Comparison of ENCODE assay signal across 9 cellular contexts in the genomic region with DNA sequence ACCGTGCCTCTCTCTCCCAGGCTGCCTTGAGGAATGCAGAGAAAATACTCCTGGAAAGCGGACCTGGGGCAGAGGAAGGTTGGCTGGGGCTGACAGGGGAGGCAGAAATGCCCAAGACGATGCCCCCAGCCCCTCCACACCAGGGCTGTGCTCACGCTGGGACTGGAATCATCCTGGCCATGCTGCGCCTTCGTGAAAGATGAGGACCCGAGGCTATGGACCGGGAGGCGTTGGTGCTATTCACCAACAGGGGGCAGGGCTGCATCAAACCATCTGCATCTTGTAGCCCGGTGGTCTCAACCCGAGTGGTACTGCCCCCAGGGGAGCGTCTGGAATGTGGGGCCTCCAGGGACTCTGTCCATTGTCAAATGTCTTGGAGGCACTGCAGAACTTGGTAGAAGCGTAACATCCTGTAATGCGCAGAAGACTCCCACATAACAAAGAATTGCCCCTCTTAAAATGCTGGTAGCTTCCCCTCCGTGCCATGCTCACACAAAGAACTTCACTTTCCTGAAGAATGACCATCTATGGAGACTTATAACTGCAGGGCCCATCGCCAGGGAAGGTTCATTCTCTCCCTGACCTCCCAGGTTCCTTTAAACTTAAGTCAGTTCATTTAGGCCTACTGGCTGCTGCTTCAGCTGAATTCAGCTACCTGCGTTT.
DNase-seq lines count a peak whose midpoint lies in the region; ATAC-seq, FAIRE-seq and TF ChIP-seq lines count a peak whose summit lies in the region.
"Had no signal": no experiment of that assay in that cellular context is flagged by ENCODE, and none has a peak within 500 bp of the region (broad histone marks: within the 10 kb centered on the region; RNA-seq: fewer than 3 reads in every experiment).

No MANE protein-coding gene starts in this region.

- H3K9ac ChIP-seq in Karpas-422 (ENCODE audit: low read length), result no peak overlapping the region

- H3K4me2 ChIP-seq in Karpas-422 (ENCODE audit: low read depth, low read length, poor library complexity, severe bottlenecking), result no peak overlapping the region

- H3K4me3 ChIP-seq in Karpas-422 (ENCODE audit: low read length), result no peak overlapping the region
- no peak overlapping the region for H3K4me3 ChIP-seq in bronchial epithelial cell (ENCODE audit: low read depth, low read length)
- no peak overlapping the region for H3K4me3 ChIP-seq in small intestine (ENCODE audit: low read depth in 1 of 2, low read length in 2 of 2)

- DNase-seq in NCI-H146 (lab: John Stamatoyannopoulos, UW) (peak; percentile 4), NCI-H146 treated with DMSO at 0.1 percent for 48 hours (lab: John Stamatoyannopoulos, UW; ENCODE audit: unreplicated experiment) (no peak), Karpas-422 (peak; percentile 72), bronchial epithelial cell (ENCODE audit: low read depth) (no peak), osteocyte (ENCODE audit: extremely low spot score, unreplicated experiment) (peak; percentile 77), small intestine (no peak)

- no peaks in the 10 kb centered on the region for H4K20me1 ChIP-seq in Karpas-422 (ENCODE audit: insufficient read depth, low read depth, low read length)

- no peaks in the 10 kb centered on the region for H3K79me2 ChIP-seq in Karpas-422 (ENCODE audit: low read length)

- no peaks in the 10 kb centered on the region for H3K9me2 ChIP-seq in Karpas-422 (replicated peaks; ENCODE audit: insufficient read depth, low read length)

- no peaks in the 10 kb centered on the region for H3K9me3 Mint-ChIP-seq in osteocyte (ENCODE audit: unreplicated experiment)
- H3K9me3 Mint-ChIP-seq: stimulated activated naive CD8-positive, alpha-beta T cell treated with anti-CD3 and anti-CD28 coated beads, Interleukin-15, amount 100 ng/mL, for 72 hours had no signal

- H3K27ac Mint-ChIP-seq in osteocyte (ENCODE audit: unreplicated experiment), result no peak overlapping the region
- H3K27ac Mint-ChIP-seq: stimulated activated naive CD8-positive, alpha-beta T cell treated with anti-CD3 and anti-CD28 coated beads, Interleukin-15, amount 100 ng/mL, for 72 hours had no signal

- WGBS in small intestine, 3 donors, result 27 to 32% (median 30%) methylated on average over 17 of the region's 17 CpGs

- no peaks in the 10 kb centered on the region for H3K36me3 Mint-ChIP-seq in osteocyte (ENCODE audit: unreplicated experiment)

- H3K27me3 Mint-ChIP-seq in osteocyte (ENCODE audit: unreplicated experiment), result peaks cover 11% of the 10 kb centered on the region

- H3K4me1 ChIP-seq in Karpas-422 (ENCODE audit: low read length) (no peaks in the 10 kb centered on the region), small intestine (ENCODE audit: control insufficient read depth in 2 of 2, insufficient read depth in 1 of 2, low read depth in 1 of 2, low read length in 1 of 2) (no peaks in the 10 kb centered on the region)

- no peak for ATAC-seq in GM21737 (IDR thresholded peaks at IDR 0.05; ENCODE audit: unreplicated experiment)
- no peak for ATAC-seq in GM19452 (IDR thresholded peaks at IDR 0.05; ENCODE audit: unreplicated experiment)
- ATAC-seq: stimulated activated naive CD8-positive, alpha-beta T cell treated with anti-CD3 and anti-CD28 coated beads, Interleukin-15, amount 100 ng/mL, for 72 hours had no signal

- H3K4me3 Mint-ChIP-seq in osteocyte (ENCODE audit: unreplicated experiment), result no peak overlapping the region
- H3K4me3 Mint-ChIP-seq: stimulated activated naive CD8-positive, alpha-beta T cell treated with anti-CD3 and anti-CD28 coated beads, Interleukin-15, amount 100 ng/mL, for 72 hours had no signal

- H3K4me1 Mint-ChIP-seq in osteocyte (ENCODE audit: unreplicated experiment), result peaks cover 7% of the 10 kb centered on the region

- H3K9me3 ChIP-seq in Karpas-422 (ENCODE audit: low read length), result no peaks in the 10 kb centered on the region
- no peaks in the 10 kb centered on the region for H3K9me3 ChIP-seq in small intestine (ENCODE audit: control insufficient read depth, low read depth)

- TF ChIP-seq CTCF in bronchial epithelial cell (IDR thresholded peaks at IDR 0.05; ENCODE audit: insufficient read depth, low read length, severe bottlenecking) (peak; percentile 66), osteocyte (IDR thresholded peaks at IDR 0.05) (peak; percentile 53)

- no peak overlapping the region for H3K27ac ChIP-seq in Karpas-422 (ENCODE audit: low read length)
- no peak overlapping the region for H3K27ac ChIP-seq in small intestine (ENCODE audit: low read depth in 1 of 2, low read length in 1 of 2)

- no peak overlapping the region for H2AFZ ChIP-seq in Karpas-422 (ENCODE audit: low read length)

- no peak for FAIRE-seq in bronchial epithelial cell (lab: Jason Lieb, UNC)
- no peak for FAIRE-seq in small intestine (lab: Jason Lieb, UNC)

- H3K27me3 ChIP-seq in Karpas-422 (ENCODE audit: low read length), result no peaks in the 10 kb centered on the region
- H3K27me3 ChIP-seq in bronchial epithelial cell (ENCODE audit: control insufficient read depth, insufficient read depth, low read length), result no peaks in the 10 kb centered on the region
- peaks cover 0 to 6% of the 10 kb centered on the region in 2 donors for H3K27me3 ChIP-seq in small intestine (ENCODE audit: control insufficient read depth in 2 of 2, insufficient read depth in 2 of 2, low read length in 2 of 2)

- no peaks in the 10 kb centered on the region for H3K36me3 ChIP-seq in Karpas-422 (ENCODE audit: insufficient read depth, low read length)
- H3K36me3 ChIP-seq in bronchial epithelial cell (ENCODE audit: control insufficient read depth, insufficient read depth, low read length), result no peaks in the 10 kb centered on the region
- H3K36me3 ChIP-seq in small intestine (ENCODE audit: control insufficient read depth in 2 of 2, insufficient read depth in 2 of 2, low read length in 2 of 2), result no peaks in the 10 kb centered on the region

Comparison
In these comparisons a context has a peak if more than half of its experiments do, and no peak if none do; other contexts are left out.
1. DNase-seq: peak in NCI-H146 (single experiment), Karpas-422 (single experiment) and osteocyte (single experiment); none in NCI-H146 treated with DMSO at 0.1 percent for 48 hours (single experiment), bronchial epithelial cell (single experiment) and small intestine (single experiment).